ENCODE assay signal across 8 cellular contexts in the genomic region with DNA sequence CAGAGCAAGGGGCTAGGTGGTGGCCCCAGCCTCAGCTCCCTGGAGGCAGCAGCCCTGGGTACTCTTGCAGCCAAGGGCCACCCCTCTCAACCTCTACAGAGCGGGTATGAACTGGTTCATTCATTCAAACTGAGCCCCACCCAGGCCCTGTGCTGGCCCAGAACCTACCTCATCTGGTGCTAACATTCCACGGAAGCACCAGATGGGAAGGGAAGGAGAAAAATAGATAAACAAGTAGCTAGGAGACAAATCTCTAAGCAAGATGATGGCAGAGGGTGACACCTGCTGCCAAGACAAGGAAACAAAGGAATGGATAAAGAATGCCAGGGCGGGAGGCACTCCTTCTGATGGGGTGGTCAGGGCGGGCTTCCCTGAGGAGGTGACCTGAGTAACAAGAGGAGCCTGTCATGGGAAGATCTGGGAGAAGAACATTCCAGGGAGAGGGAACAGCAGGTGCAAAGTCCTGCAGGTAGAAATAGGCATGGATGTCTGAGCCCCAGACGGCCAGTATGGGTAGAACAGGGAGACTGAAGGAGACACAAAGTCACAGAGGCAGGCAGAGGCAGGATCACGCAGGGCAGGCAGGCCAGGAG. TPM values are rescaled to one million over a fixed set of nuclear protein-coding genes. Genes with fewer than 3 reads are reported as not detected.
DNase-seq lines count a peak whose midpoint lies in the region; ATAC-seq and TF ChIP-seq lines count a peak whose summit lies in the region.

No MANE protein-coding gene starts in this region.

- TF ChIP-seq CTCF in vagina (IDR thresholded peaks at IDR 0.05) = no peak

- H3K27ac ChIP-seq in vagina = no peak overlapping the region

- H3K4me3 ChIP-seq in vagina = no peak overlapping the region

- H3K27ac Mint-ChIP-seq in activated CD4-positive, alpha-beta T cell treated with anti-CD3 and anti-CD28 coated beads, Interleukin-2, amount 10 ng/mL, durations not matched to agents 7 days and 5 days = peak overlapping the region; percentile 83
- H3K27ac Mint-ChIP-seq in stimulated activated naive CD8-positive, alpha-beta T cell treated with anti-CD3 and anti-CD28 coated beads, Interleukin-15, amount 100 ng/mL, for 72 hours = peak overlapping the region; percentile 86 to 95

- peaks cover 17% of the 10 kb centered on the region for H3K36me3 Mint-ChIP-seq in activated CD4-positive, alpha-beta T cell treated with anti-CD3 and anti-CD28 coated beads, Interleukin-2, amount 10 ng/mL, durations not matched to agents 7 days and 5 days (ENCODE audit: low read depth)

- peaks cover 0 to 27% of the 10 kb centered on the region in 2 donors for H3K36me3 ChIP-seq in vagina

- TF ChIP-seq POLR2A in erythroblast (IDR thresholded peaks at IDR 0.05; ENCODE audit: low read length) (no peak), vagina (IDR thresholded peaks at IDR 0.05) (no peak)

- DNase-seq in activated CD4-positive, alpha-beta T cell treated with anti-CD3 and anti-CD28 coated beads, Interleukin-2, amount 10 ng/mL, durations not matched to agents 7 days and 5 days = no peak
- DNase-seq in activated CD4-positive, alpha-beta T cell treated with anti-CD3 and anti-CD28 coated beads, Interleukin-2, amount 50 U/mL, for 1 hour = no peak
- DNase-seq in OCI-M1 (lab: John Stamatoyannopoulos, UW) = peak; percentile 34
- peak; percentile 56 to 62 for DNase-seq in erythroblast (lab: John Stamatoyannopoulos, UW)
- no peak for DNase-seq in stimulated activated naive CD8-positive, alpha-beta T cell treated with anti-CD3 and anti-CD28 coated beads, Interleukin-15, amount 100 ng/mL, for 72 hours
- no peak for DNase-seq in hippocampal formation (lab: John Stamatoyannopoulos, UW)
- DNase-seq in vagina (ENCODE audit: extremely low spot score in 2 of 2) = no peak

- no peak for ATAC-seq in stimulated activated naive CD8-positive, alpha-beta T cell treated with anti-CD3 and anti-CD28 coated beads, Interleukin-15, amount 100 ng/mL, for 72 hours
- no peak for ATAC-seq in GM21619 (IDR thresholded peaks at IDR 0.05; ENCODE audit: unreplicated experiment)

- CTCF ChIA-PET in activated CD4-positive, alpha-beta T cell treated with anti-CD3 and anti-CD28 coated beads, Interleukin-2, amount 10 ng/mL, durations not matched to agents 7 days and 5 days (lab: Charles Lee) = interaction anchor here (1.1 to 1.9 kb wide), 6 partner anchors 11 to 176 kb away, joined by 3 to 8 read pairs (median 6); a partner anchor contains a TSS

- H3K4me1 Mint-ChIP-seq in activated CD4-positive, alpha-beta T cell treated with anti-CD3 and anti-CD28 coated beads, Interleukin-2, amount 10 ng/mL, durations not matched to agents 7 days and 5 days = peaks cover 49% of the 10 kb centered on the region
- peaks cover 78% of the 10 kb centered on the region for H3K4me1 Mint-ChIP-seq in stimulated activated naive CD8-positive, alpha-beta T cell treated with anti-CD3 and anti-CD28 coated beads, Interleukin-15, amount 100 ng/mL, for 72 hours

- H3K4me3 Mint-ChIP-seq in activated CD4-positive, alpha-beta T cell treated with anti-CD3 and anti-CD28 coated beads, Interleukin-2, amount 10 ng/mL, durations not matched to agents 7 days and 5 days = no peak overlapping the region
- H3K4me3 Mint-ChIP-seq in stimulated activated naive CD8-positive, alpha-beta T cell treated with anti-CD3 and anti-CD28 coated beads, Interleukin-15, amount 100 ng/mL, for 72 hours = peak overlapping the region; percentile 9 to 51

- H3K4me1 ChIP-seq in vagina = peaks cover 32% of the 10 kb centered on the region

- POLR2A ChIA-PET in activated CD4-positive, alpha-beta T cell treated with anti-CD3 and anti-CD28 coated beads, Interleukin-2, amount 10 ng/mL, durations not matched to agents 7 days and 5 days (lab: Charles Lee) = no interaction called here

- intact Hi-C loops in vagina (cut with DNase I) = no loop called here

- H3K27me3 ChIP-seq in vagina = no peaks in the 10 kb centered on the region

- H3K27me3 Mint-ChIP-seq in activated CD4-positive, alpha-beta T cell treated with anti-CD3 and anti-CD28 coated beads, Interleukin-2, amount 10 ng/mL, durations not matched to agents 7 days and 5 days = no peaks in the 10 kb centered on the region
- H3K27me3 Mint-ChIP-seq in stimulated activated naive CD8-positive, alpha-beta T cell treated with anti-CD3 and anti-CD28 coated beads, Interleukin-15, amount 100 ng/mL, for 72 hours = no peaks in the 10 kb centered on the region

- H3K9me3 Mint-ChIP-seq in activated CD4-positive, alpha-beta T cell treated with anti-CD3 and anti-CD28 coated beads, Interleukin-2, amount 10 ng/mL, durations not matched to agents 7 days and 5 days = no peaks in the 10 kb centered on the region
- H3K9me3 Mint-ChIP-seq in stimulated activated naive CD8-positive, alpha-beta T cell treated with anti-CD3 and anti-CD28 coated beads, Interleukin-15, amount 100 ng/mL, for 72 hours = no peaks in the 10 kb centered on the region

- H3K9me3 ChIP-seq in vagina = no peaks in the 10 kb centered on the region

RNA-seq across cellular contexts. Expression of a gene that starts 6.1 kb away (rescaled TPM):
- total RNA-seq in activated CD4-positive, alpha-beta T cell treated with anti-CD3 and anti-CD28 coated beads, Interleukin-2, amount 10 ng/mL, durations not matched to agents 7 days and 5 days = 10 to 100 TPM; 16.8 to 22.4 TPM
- 33.1 TPM for total RNA-seq in vagina

RNA-seq across cellular contexts. Expression of a gene that starts 11.3 kb away (rescaled TPM):
- 100 to 1,000 TPM; 100 to 122 TPM for total RNA-seq in activated CD4-positive, alpha-beta T cell treated with anti-CD3 and anti-CD28 coated beads, Interleukin-2, amount 10 ng/mL, durations not matched to agents 7 days and 5 days
- 108 TPM for total RNA-seq in vagina

RNA-seq across cellular contexts. Expression of a gene that starts 19.9 kb away (rescaled TPM):
- 1 to 10 TPM; 2.5 to 4.1 TPM for total RNA-seq in activated CD4-positive, alpha-beta T cell treated with anti-CD3 and anti-CD28 coated beads, Interleukin-2, amount 10 ng/mL, durations not matched to agents 7 days and 5 days
- total RNA-seq in vagina = 10.3 TPM

RNA-seq across cellular contexts. Expression of a gene that starts 26.9 kb away (rescaled TPM):
- 10 to 100 TPM; 79.9 to 80.4 TPM for total RNA-seq in activated CD4-positive, alpha-beta T cell treated with anti-CD3 and anti-CD28 coated beads, Interleukin-2, amount 10 ng/mL, durations not matched to agents 7 days and 5 days
- 17.7 TPM for total RNA-seq in vagina

RNA-seq across cellular contexts. Expression of a gene that starts 33.2 kb away (rescaled TPM):
- total RNA-seq in activated CD4-positive, alpha-beta T cell treated with anti-CD3 and anti-CD28 coated beads, Interleukin-2, amount 10 ng/mL, durations not matched to agents 7 days and 5 days = 10 to 100 TPM; 53.7 to 62.3 TPM
- 33.4 TPM for total RNA-seq in vagina

Comparison
In these comparisons a context has a peak if more than half of its experiments do, and no peak if none do; other contexts are left out.
1. DNase-seq: peak in OCI-M1 (single experiment) and erythroblast (2 of 2); none in activated CD4-positive, alpha-beta T cell treated with anti-CD3 and anti-CD28 coated beads, Interleukin-2, amount 10 ng/mL, durations not matched to agents 7 days and 5 days (single experiment), activated CD4-positive, alpha-beta T cell treated with anti-CD3 and anti-CD28 coated beads, Interleukin-2, amount 50 U/mL, for 1 hour (single experiment), stimulated activated naive CD8-positive, alpha-beta T cell treated with anti-CD3 and anti-CD28 coated beads, Interleukin-15, amount 100 ng/mL, for 72 hours (0 of 2), hippocampal formation (0 of 2) and vagina (0 of 2).